In genomic region chr1:181951213-181951612, GRCh38 we compare ENCODE assay signal across 25 cellular contexts.
DNase-seq lines count a peak whose midpoint lies in the region; ATAC-seq, FAIRE-seq and TF ChIP-seq lines count a peak whose summit lies in the region.
"Had no signal": no experiment of that assay in that cellular context is flagged by ENCODE, and none has a peak within 500 bp of the region (broad histone marks: within the 10 kb centered on the region; RNA-seq: fewer than 3 reads in every experiment).

No MANE protein-coding gene starts in this region.

- H3K4ac ChIP-seq in IMR-90 (ENCODE audit: low read depth, low read length) = no peak overlapping the region
- no peak overlapping the region for H3K4ac ChIP-seq in H1 (replicated peaks; ENCODE audit: insufficient read length, low read depth, low read length)

- H3K36me3 ChIP-seq in HepG2 (replicated peaks in 1 of 2; ENCODE audit: control insufficient read depth in 1 of 2, insufficient read depth in 2 of 2, low read length in 2 of 2) = no peaks in the 10 kb centered on the region
- no peaks in the 10 kb centered on the region for H3K36me3 ChIP-seq in right lobe of liver
- H3K36me3 ChIP-seq in IMR-90 (ENCODE audit: control insufficient read depth, insufficient read depth, low read length) = no peaks in the 10 kb centered on the region
- H3K36me3 ChIP-seq in H1 (ENCODE audit: control insufficient read depth in 2 of 4, insufficient read depth in 4 of 4, low read length in 3 of 4) = no peaks in the 10 kb centered on the region
- H3K36me3 ChIP-seq: BE2C, BLaER1 had no signal

- in situ Hi-C loops in HepG2 (cut with HindIII; ENCODE audit: extremely low pct_ligation_motif_present, low pct_unique_long_range_greater_than_20kb) = no loop called here
- in situ Hi-C loops in IMR-90 (cut with MboI; ENCODE audit: low sequenced_read_pairs) = no loop called here

- no peak for FAIRE-seq in HepG2 (lab: Jason Lieb, UNC)
- no peak for FAIRE-seq in H1 (lab: Jason Lieb, UNC)
- FAIRE-seq: GM12878, GM12892, GM18507 had no signal

- H3K18ac ChIP-seq in IMR-90 (ENCODE audit: low read depth, low read length) (no peak overlapping the region), H1 (ENCODE audit: extremely low read depth, low read length) (no peak overlapping the region)

- no peak overlapping the region for H2BK12ac ChIP-seq in H1 (ENCODE audit: low read depth, low read length)

- intact Hi-C loops in HepG2 (cut with micrococcal nuclease; ENCODE audit: unreplicated experiment) (no loop called here), right lobe of liver (cut with DNase I) (no loop called here), IMR-90 (cut with micrococcal nuclease) (no loop called here), left ventricle myocardium superior (cut with micrococcal nuclease) (no loop called here)

- H3K9me3 ChIP-seq in HepG2 (ENCODE audit: low read length) (no peaks in the 10 kb centered on the region), right lobe of liver (no peaks in the 10 kb centered on the region), IMR-90 (ENCODE audit: control insufficient read depth, insufficient read depth, low read length) (peaks cover 5% of the 10 kb centered on the region; the same call in 1 of the 2 replicates), H1 (ENCODE audit: insufficient read depth in 2 of 2, low read depth in 1 of 2, low read length in 1 of 2) (peaks cover 0 to 10% of the 10 kb centered on the region in 2 experiments; a peak in 1 of 4 replicates)

- no peaks in the 10 kb centered on the region for H3K79me2 ChIP-seq in HepG2 (ENCODE audit: insufficient read depth, low read length)
- no peaks in the 10 kb centered on the region for H3K79me2 ChIP-seq in H1 (ENCODE audit: control insufficient read depth in 1 of 2, insufficient read depth in 2 of 2, low read length in 2 of 2)

- dilution Hi-C loops in IMR-90 (cut with HindIII; ENCODE audit: low sequenced_read_pairs, unreplicated experiment) = no loop called here

- H4K91ac ChIP-seq in IMR-90 (ENCODE audit: insufficient read depth, low read depth, low read length) (no peak overlapping the region), H1 (replicated peaks; ENCODE audit: insufficient read length, low read length) (no peak overlapping the region)

- no peaks in the 10 kb centered on the region for H3K9me1 ChIP-seq in IMR-90 (ENCODE audit: insufficient read depth, low read length)

- H2BK20ac ChIP-seq in IMR-90 (ENCODE audit: low read depth, low read length) (no peak overlapping the region), H1 (ENCODE audit: low read length) (no peak overlapping the region)

- TF ChIP-seq EP300 in HepG2 (IDR thresholded peaks at IDR 0.05; ENCODE audit: low read depth in 2 of 2, low read length in 2 of 2) (no peak), HepG2 (CRISPR knock-in tag; IDR thresholded peaks at IDR 0.05; ENCODE audit: borderline replicate concordance) (no peak), H1 (IDR thresholded peaks at IDR 0.05; ENCODE audit: borderline replicate concordance in 1 of 2, low read depth in 2 of 2, low read length in 2 of 2) (no peak)

- H2AK9ac ChIP-seq in IMR-90 (replicated peaks; ENCODE audit: low read depth, low read length, poor library complexity) = no peak overlapping the region

- H4K8ac ChIP-seq in IMR-90 (ENCODE audit: low read depth in 2 of 2, low read length in 2 of 2) (no peak overlapping the region), H1 (ENCODE audit: extremely low read depth, insufficient read depth, low read length) (no peak overlapping the region)

- DNase-seq in HepG2 (ENCODE audit: low spot score) (no peak), right lobe of liver (no peak), IMR-90 (no peak), H1 (ENCODE audit: low read depth in 1 of 2, low spot score in 2 of 2) (no peak), left ventricle myocardium superior (no peak)
- DNase-seq: ACHN; BE2C; C1 segment of cervical spinal cord; CD4-positive, alpha-beta memory T cell; CD4-positive, CD25-positive, alpha-beta regulatory T cell; CD8-positive, alpha-beta memory T cell; COR-L47; DMS 273 treated with DMSO at 0.1 percent for 48 hours; DMS153; DMS53; DMS79; DND-41; EL; GDM1 had no signal

- H2BK5ac ChIP-seq in IMR-90 (ENCODE audit: low read depth, low read length, poor library complexity, severe bottlenecking) = no peak overlapping the region
- H2BK5ac ChIP-seq in H1 (ENCODE audit: low read depth, low read length) = no peak overlapping the region

- no peaks in the 10 kb centered on the region; a peak in 1 of 5 replicates for H3K27me3 ChIP-seq in HepG2 (ENCODE audit: control insufficient read depth in 1 of 2, insufficient read depth in 2 of 2, low read length in 2 of 2)
- no peaks in the 10 kb centered on the region for H3K27me3 ChIP-seq in right lobe of liver
- H3K27me3 ChIP-seq in IMR-90 (ENCODE audit: control insufficient read depth, insufficient read depth, low read length) = no peaks in the 10 kb centered on the region
- no peaks in the 10 kb centered on the region for H3K27me3 ChIP-seq in H1 (replicated peaks in 1 of 4; ENCODE audit: control insufficient read depth in 3 of 4, extremely low read depth in 1 of 4, insufficient read depth in 3 of 4, low read length in 3 of 4)
- H3K27me3 ChIP-seq: BE2C, BLaER1 had no signal

- H2BK120ac ChIP-seq in IMR-90 (ENCODE audit: low read depth, low read length) (no peak overlapping the region), H1 (replicated peaks; ENCODE audit: low read depth, low read length) (no peak overlapping the region)

- H3K4me1 ChIP-seq in HepG2 (ENCODE audit: insufficient read depth, low read length) (no peaks in the 10 kb centered on the region), right lobe of liver (no peaks in the 10 kb centered on the region), IMR-90 (ENCODE audit: control insufficient read depth, insufficient read depth, low read length) (no peaks in the 10 kb centered on the region), H1 (replicated peaks in 1 of 4; ENCODE audit: control insufficient read depth in 3 of 4, insufficient read depth in 4 of 4, low read length in 3 of 4) (no peaks in the 10 kb centered on the region)
- H3K4me1 ChIP-seq: BE2C had no signal

- H3K4me3 ChIP-seq in HepG2 (replicated peaks in 1 of 3; ENCODE audit: insufficient read depth in 1 of 3, low read depth in 2 of 3, low read length in 3 of 3) (no peak overlapping the region), right lobe of liver (no peak overlapping the region), IMR-90 (ENCODE audit: insufficient read depth, low read depth, low read length) (no peak overlapping the region), H1 (ENCODE audit: extremely low read depth in 1 of 4, insufficient read depth in 2 of 4, low read depth in 3 of 4, low read length in 4 of 4) (no peak overlapping the region)
- H3K4me3 ChIP-seq: BLaER1, GM12878 had no signal

- H2BK15ac ChIP-seq in IMR-90 (ENCODE audit: low read depth, low read length) (no peak overlapping the region), H1 (ENCODE audit: low read length) (no peak overlapping the region)

- H3K14ac ChIP-seq in IMR-90 (replicated peaks; ENCODE audit: low read depth, low read length) (no peak overlapping the region), H1 (ENCODE audit: insufficient read length) (no peak overlapping the region)

- H3K79me1 ChIP-seq in IMR-90 (ENCODE audit: low read depth in 1 of 2, low read length in 2 of 2) (no peaks in the 10 kb centered on the region), H1 (ENCODE audit: low read depth, low read length) (no peaks in the 10 kb centered on the region)

- H3K4me2 ChIP-seq in HepG2 (ENCODE audit: low read depth, low read length) = no peak overlapping the region
- no peak overlapping the region for H3K4me2 ChIP-seq in IMR-90 (ENCODE audit: low read depth, low read length)
- no peak overlapping the region for H3K4me2 ChIP-seq in H1 (ENCODE audit: insufficient read depth in 1 of 2, low read depth in 2 of 2, low read length in 2 of 2)
- H3K4me2 ChIP-seq: BLaER1 had no signal

- 3% methylated on average over 4 of the region's 4 CpGs for WGBS in HepG2 (ENCODE audit: low lambda C conversion rate)
- 56% methylated on average over 4 of the region's 4 CpGs for WGBS in right lobe of liver (ENCODE audit: insufficient coverage, low coverage, low lambda C conversion rate, missing lambda C conversion rate)
- 0% methylated on average over 1 of the region's 4 CpGs; no CpG with 5 or more reads in 1 of the 2 experiments for WGBS in IMR-90 (ENCODE audit: extremely low coverage in 2 of 2, insufficient read length in 1 of 2), 2 experiments
- 93% methylated on average over 4 of the region's 4 CpGs; no CpG with 5 or more reads in 1 of the 2 experiments for WGBS in H1 (ENCODE audit: extremely low coverage in 1 of 2, insufficient coverage in 1 of 2, insufficient read length in 1 of 2, insufficient replicate concordance in 2 of 2, low coverage in 1 of 2, low lambda C conversion rate in 2 of 2, missing lambda C conversion rate in 1 of 2), 2 experiments

- BruUV-seq in HepG2 (replicated peaks; lab: Mats Ljungman, UMichigan) (no TSS peak), IMR-90 (replicated peaks; lab: Mats Ljungman, UMichigan) (no TSS peak)

- H4K20me1 ChIP-seq in HepG2 (ENCODE audit: insufficient read depth, low read length) (no peaks in the 10 kb centered on the region), IMR-90 (ENCODE audit: insufficient read depth, low read length) (no peaks in the 10 kb centered on the region), H1 (replicated peaks in 1 of 2; ENCODE audit: control insufficient read depth in 1 of 2, insufficient read depth in 2 of 2, low read length in 2 of 2) (no peaks in the 10 kb centered on the region)
- H4K20me1 ChIP-seq: BLaER1 had no signal

- ATAC-seq in HepG2 = no peak
- ATAC-seq in right lobe of liver = no peak
- no peak for ATAC-seq in IMR-90 (ENCODE audit: low read depth)
- no peak for ATAC-seq in esophagus mucosa
- no peak for ATAC-seq in left ventricle myocardium superior
- ATAC-seq: GM12878 had no signal

- no peak for TF ChIP-seq RAD21 in HepG2 (CRISPR knock-in tag; IDR thresholded peaks at IDR 0.05)
- no peak for TF ChIP-seq RAD21 in IMR-90 (IDR thresholded peaks at IDR 0.05; ENCODE audit: low read length)
- TF ChIP-seq RAD21 in H1 (IDR thresholded peaks at IDR 0.05 in 1 of 2, conservative IDR thresholded peaks at IDR 0.05 in 1 of 2; ENCODE audit: low read depth in 2 of 2, low read length in 2 of 2) = no peak

- H3K23me2 ChIP-seq in H1 (ENCODE audit: low read depth, low read length) = no peaks in the 10 kb centered on the region

- no peak overlapping the region for H3K27ac ChIP-seq in HepG2 (ENCODE audit: extremely low read length, insufficient read depth, low read length)
- H3K27ac ChIP-seq in right lobe of liver = no peak overlapping the region
- no peak overlapping the region for H3K27ac ChIP-seq in IMR-90 (ENCODE audit: insufficient read depth, low read length)
- no peak overlapping the region for H3K27ac ChIP-seq in H1 (ENCODE audit: low read depth, low read length)
- H3K27ac ChIP-seq: 22Rv1, BLaER1 had no signal

- H3K9ac ChIP-seq in HepG2 (ENCODE audit: insufficient read depth, low read depth, low read length) (no peak overlapping the region), IMR-90 (ENCODE audit: low read depth, low read length) (no peak overlapping the region), H1 (replicated peaks in 1 of 4; ENCODE audit: extremely low read depth in 1 of 4, low read depth in 3 of 4, low read length in 3 of 4) (no peak overlapping the region)
- H3K9ac ChIP-seq: BLaER1 had no signal

- H3K56ac ChIP-seq in IMR-90 (ENCODE audit: extremely low read depth, insufficient read depth, low read length) = no peak overlapping the region
- H3K56ac ChIP-seq in H1 (replicated peaks; ENCODE audit: insufficient read length, low read depth, low read length) = no peak overlapping the region

- POLR2A ChIA-PET in HepG2 (lab: Yijun Ruan, JAX) (no interaction called here), IMR-90 (lab: Charles Lee; ENCODE audit: unreplicated experiment) (no interaction called here), H1 (lab: Charles Lee; ENCODE audit: partially characterized antibody) (no interaction called here)

- no peak overlapping the region for H2AK5ac ChIP-seq in IMR-90 (ENCODE audit: low read depth, low read length)
- no peak overlapping the region for H2AK5ac ChIP-seq in H1 (ENCODE audit: low read depth, low read length)

- no peak for TF ChIP-seq CTCF in HepG2 (CRISPR knock-in tag; IDR thresholded peaks at IDR 0.05)
- no peak for TF ChIP-seq CTCF in right lobe of liver (IDR thresholded peaks at IDR 0.05)
- TF ChIP-seq CTCF in IMR-90 (conservative IDR thresholded peaks at IDR 0.05; ENCODE audit: low read depth, low read length) = no peak
- TF ChIP-seq CTCF in H1 (IDR thresholded peaks at IDR 0.05; ENCODE audit: control extremely low read depth in 1 of 3, insufficient read depth in 1 of 3, low read depth in 1 of 3, low read length in 3 of 3) = no peak

- CTCF ChIA-PET in HepG2 (lab: Yijun Ruan, JAX; ENCODE audit: low intra/inter-chr PET ratio, low total read pairs) = no interaction called here
- CTCF ChIA-PET in IMR-90 (lab: Yijun Ruan, JAX) = no interaction called here
- CTCF ChIA-PET in H1 (lab: Charles Lee; ENCODE audit: partially characterized antibody) = no interaction called here

- H2AFZ ChIP-seq in HepG2 (ENCODE audit: low read length) = no peak overlapping the region
- no peak overlapping the region for H2AFZ ChIP-seq in IMR-90 (replicated peaks; ENCODE audit: low read length, poor library complexity)
- H2AFZ ChIP-seq in H1 (ENCODE audit: low read length) = no peak overlapping the region

- H3K23ac ChIP-seq in IMR-90 (ENCODE audit: low read depth, low read length) = no peak overlapping the region
- no peak overlapping the region for H3K23ac ChIP-seq in H1 (ENCODE audit: insufficient read length)

- no peak for TF ChIP-seq POLR2A in HepG2 (IDR thresholded peaks at IDR 0.05; ENCODE audit: insufficient read depth in 1 of 2, low read depth in 2 of 2, low read length in 2 of 2)
- no peak for TF ChIP-seq POLR2A in right lobe of liver (IDR thresholded peaks at IDR 0.05)
- no peak for TF ChIP-seq POLR2A in IMR-90 (IDR thresholded peaks at IDR 0.05; ENCODE audit: low read depth, low read length)
- no peak for TF ChIP-seq POLR2A in H1 (IDR thresholded peaks at IDR 0.05; ENCODE audit: control extremely low read depth in 1 of 2, low read depth in 2 of 2, low read length in 2 of 2)

- no peak overlapping the region for H4K5ac ChIP-seq in IMR-90 (ENCODE audit: low read depth, low read length)
- no peak overlapping the region for H4K5ac ChIP-seq in H1 (ENCODE audit: insufficient read length, low read depth, low read length)

Comparison
In these comparisons a context has a peak if more than half of its experiments do, and no peak if none do; other contexts are left out.
1. Of the 41 proteins assayed by ChIP-seq in both HepG2 and H1: peak only in HepG2: none; only in H1: none; in both: MAFK; in neither: 40.